ENCODE assay signal across 15 cellular contexts in the genomic region with DNA sequence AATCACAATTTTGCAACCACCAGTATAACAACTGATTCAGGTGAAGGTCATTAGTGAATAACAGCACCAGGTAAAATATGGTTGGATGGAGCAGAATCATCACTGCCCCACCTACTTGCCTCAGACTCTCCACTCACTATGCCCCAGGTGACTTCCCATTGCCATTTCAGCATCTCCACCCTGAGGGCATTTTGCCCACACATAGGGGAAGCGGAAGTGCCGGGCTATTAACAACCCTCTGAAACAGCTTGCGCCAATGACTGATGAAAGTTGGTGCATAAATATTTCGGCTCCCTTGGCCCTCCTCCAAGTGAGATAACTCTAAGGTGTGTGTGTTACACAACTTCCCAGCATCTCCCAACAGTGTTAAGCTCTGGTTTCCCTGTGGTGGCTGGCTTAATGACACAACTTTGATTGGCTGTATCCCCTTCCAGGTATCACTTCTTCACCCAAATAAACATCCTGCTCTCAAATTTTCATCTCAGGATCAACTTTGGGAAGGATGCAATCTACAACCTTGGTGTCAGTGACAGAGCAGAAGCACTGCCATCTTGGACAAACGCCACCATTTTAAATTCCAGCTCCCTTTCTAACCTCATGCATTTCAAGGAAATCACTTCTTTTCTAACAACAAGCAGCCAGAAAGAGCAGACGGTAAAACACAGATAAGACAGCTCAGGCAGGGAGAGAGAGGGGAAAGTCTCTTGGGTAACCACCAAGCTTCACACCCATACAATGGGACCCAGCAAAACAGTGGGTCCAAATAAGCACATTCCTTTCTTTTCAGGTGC.
"Had no signal": no experiment of that assay in that cellular context is flagged by ENCODE, and none has a peak within 500 bp of the region (broad histone marks: within the 10 kb centered on the region; RNA-seq: fewer than 3 reads in every experiment).

No MANE protein-coding gene starts in this region.

- DNase-seq: activated CD4-positive, alpha-beta T cell treated with anti-CD3 and anti-CD28 coated beads, Interleukin-2, amount 10 ng/mL, durations not matched to agents 24 days and 14 days; activated CD8-positive, alpha-beta T cell treated with anti-CD3 and anti-CD28 coated beads for 36 hours; activated naive CD4-positive, alpha-beta T cell treated with anti-CD3 and anti-CD28 coated beads, Interleukin-2, amount 10 ng/mL, durations not matched to agents 7 days and 5 days; activated naive CD8-positive, alpha-beta T cell treated with anti-CD3 and anti-CD28 coated beads, Interleukin-2, amount 50 U/mL, for 24 hours; activated T-cell treated with anti-CD3 and anti-CD28 coated beads, Interleukin-2, amount 50 U/mL, for 4 hours; anterior cingulate cortex; central memory CD4-positive, alpha-beta T cell; dorsolateral prefrontal cortex; head of caudate nucleus; retina; stimulated activated CD8-positive, alpha-beta memory T cell treated with anti-CD3 and anti-CD28 coated beads, Interleukin-4, amount 100 ng/mL, for 48 hours; stimulated activated naive CD4-positive, alpha-beta T cell; T1000; thyroid gland had no signal

- H3K36me3 ChIP-seq: thyroid gland had no signal

- H3K4me3 ChIP-seq: dorsolateral prefrontal cortex, thyroid gland had no signal

- H3K27me3 ChIP-seq: thyroid gland had no signal

- H3K27ac ChIP-seq: dorsolateral prefrontal cortex, thyroid gland had no signal

- H3K9me3 ChIP-seq: thyroid gland had no signal

- H3K4me1 ChIP-seq: thyroid gland had no signal

- ATAC-seq: activated CD8-positive, alpha-beta T cell treated with anti-CD3 and anti-CD28 coated beads for 36 hours; activated naive CD8-positive, alpha-beta T cell treated with anti-CD3 and anti-CD28 coated beads, Interleukin-2, amount 50 U/mL, for 24 hours; activated T-cell treated with anti-CD3 and anti-CD28 coated beads, Interleukin-2, amount 50 U/mL, for 4 hours; left lobe of liver had no signal
